In genomic region chr2:84959494-84960156, GRCh38 we compare ENCODE assay signal across 10 cellular contexts. TPM values are rescaled to one million over a fixed set of nuclear protein-coding genes. Genes with fewer than 3 reads are reported as not detected.
A peak's percentile ranks its signal among the peaks of the same experiment; 100 is the strongest.
DNase-seq lines count a peak whose midpoint lies in the region; ATAC-seq and TF ChIP-seq lines count a peak whose summit lies in the region.
"Had no signal": no experiment of that assay in that cellular context is flagged by ENCODE, and none has a peak within 500 bp of the region (broad histone marks: within the 10 kb centered on the region; RNA-seq: fewer than 3 reads in every experiment).

No MANE protein-coding gene starts in this region.

- no peak overlapping the region for H3K9ac ChIP-seq in BLaER1 treated with 17β-estradiol and CSF1 and Interleukin-3, amounts not matched to agents 10 nM and 100 nM

- H3K27me3 Mint-ChIP-seq in activated CD8-positive, alpha-beta T cell treated with anti-CD3 and anti-CD28 coated beads for 36 hours: no peaks in the 10 kb centered on the region
- H3K27me3 Mint-ChIP-seq in activated CD8-positive, alpha-beta memory T cell treated with anti-CD3 and anti-CD28 coated beads, Interleukin-2, amount 10 ng/mL, durations not matched to agents 7 days and 5 days: no peaks in the 10 kb centered on the region

- CTCF ChIA-PET in activated CD8-positive, alpha-beta T cell treated with anti-CD3 and anti-CD28 coated beads for 36 hours (lab: Charles Lee): interaction anchor here (0.7 to 0.8 kb wide), 2 partner anchors 55 to 259 kb away, joined by 3 read pairs; no protein-coding TSS in a partner anchor
- CTCF ChIA-PET in activated CD8-positive, alpha-beta memory T cell treated with anti-CD3 and anti-CD28 coated beads, Interleukin-2, amount 10 ng/mL, durations not matched to agents 7 days and 5 days (lab: Charles Lee): interaction anchor here (0.9 to 2.1 kb wide), 4 partner anchors 14 to 102 kb away, joined by 3 to 7 read pairs (median 4); no protein-coding TSS in a partner anchor

- peak overlapping the region; percentile 59 for H3K27ac Mint-ChIP-seq in activated CD8-positive, alpha-beta T cell treated with anti-CD3 and anti-CD28 coated beads for 36 hours
- no peak overlapping the region for H3K27ac Mint-ChIP-seq in activated CD8-positive, alpha-beta memory T cell treated with anti-CD3 and anti-CD28 coated beads, Interleukin-2, amount 10 ng/mL, durations not matched to agents 7 days and 5 days

- peaks cover 0 to 38% (median 16%) of the 10 kb centered on the region in 11 experiments; a peak in 12 of 22 replicates for H4K20me1 ChIP-seq in BLaER1 treated with 17β-estradiol and CSF1 and Interleukin-3, amounts not matched to agents 10 nM and 100 nM

- ATAC-seq in activated CD8-positive, alpha-beta T cell treated with anti-CD3 and anti-CD28 coated beads for 36 hours: no peak
- no peak for ATAC-seq in HG03108 (IDR thresholded peaks at IDR 0.05; ENCODE audit: unreplicated experiment)
- ATAC-seq in activated CD8-positive, alpha-beta memory T cell treated with anti-CD3 and anti-CD28 coated beads, Interleukin-2, amount 10 ng/mL, durations not matched to agents 7 days and 5 days: no peak

- peaks cover 29 to 50% (median 39%) of the 10 kb centered on the region in 10 experiments for H3K4me1 ChIP-seq in BLaER1 treated with 17β-estradiol and CSF1 and Interleukin-3, amounts not matched to agents 10 nM and 100 nM
- H3K4me1 ChIP-seq in HAP-1 (peaks cover 11% of the 10 kb centered on the region), BE2C (no peaks in the 10 kb centered on the region)

- DNase-seq in HAP-1 (ENCODE audit: low spot score in 2 of 2): peak; percentile 23 to 41
- DNase-seq in activated CD8-positive, alpha-beta T cell treated with anti-CD3 and anti-CD28 coated beads for 36 hours: no peak
- DNase-seq in iPS-NIHi7 (ENCODE audit: extremely low spot score): peak; percentile 56
- no peak for DNase-seq in BE2C
- DNase-seq in activated CD8-positive, alpha-beta memory T cell treated with anti-CD3 and anti-CD28 coated beads, Interleukin-2, amount 10 ng/mL, durations not matched to agents 7 days and 5 days: no peak
- DNase-seq in activated CD8-positive, alpha-beta memory T cell treated with anti-CD3 and anti-CD28 coated beads for 24 hours: no peak
- DNase-seq: substantia nigra had no signal

- peaks cover 39% of the 10 kb centered on the region for H3K36me3 Mint-ChIP-seq in activated CD8-positive, alpha-beta T cell treated with anti-CD3 and anti-CD28 coated beads for 36 hours (ENCODE audit: low read depth)
- H3K36me3 Mint-ChIP-seq in activated CD8-positive, alpha-beta memory T cell treated with anti-CD3 and anti-CD28 coated beads, Interleukin-2, amount 10 ng/mL, durations not matched to agents 7 days and 5 days: peaks cover 30% of the 10 kb centered on the region

- in situ Hi-C loops in HAP-1 (cut with MboI; ENCODE audit: low sequenced_read_pairs): no loop called here

- no peaks in the 10 kb centered on the region for H3K9me3 Mint-ChIP-seq in activated CD8-positive, alpha-beta T cell treated with anti-CD3 and anti-CD28 coated beads for 36 hours
- no peaks in the 10 kb centered on the region for H3K9me3 Mint-ChIP-seq in activated CD8-positive, alpha-beta memory T cell treated with anti-CD3 and anti-CD28 coated beads, Interleukin-2, amount 10 ng/mL, durations not matched to agents 7 days and 5 days (ENCODE audit: low read depth)

- TF ChIP-seq CTCF in activated CD8-positive, alpha-beta T cell treated with anti-CD3 and anti-CD28 coated beads for 36 hours (IDR thresholded peaks at IDR 0.05): no peak
- no peak for TF ChIP-seq CTCF in BE2C (IDR thresholded peaks at IDR 0.05; ENCODE audit: low read depth, low read length)

- peak overlapping the region; percentile 12 to 70 (median 54); a peak in 21 of 22 replicates for H3K4me2 ChIP-seq in BLaER1 treated with 17β-estradiol and CSF1 and Interleukin-3, amounts not matched to agents 10 nM and 100 nM

- H3K9me3 ChIP-seq in BLaER1 treated with 17β-estradiol and CSF1 and Interleukin-3, amounts not matched to agents 10 nM and 100 nM (replicated peaks in 1 of 11): no peaks in the 10 kb centered on the region
- H3K9me3 ChIP-seq in HAP-1: no peaks in the 10 kb centered on the region
- H3K9me3 ChIP-seq in BE2C: no peaks in the 10 kb centered on the region
- H3K9me3 ChIP-seq: esophagus muscularis mucosa had no signal

- POLR2A ChIA-PET in activated CD8-positive, alpha-beta T cell treated with anti-CD3 and anti-CD28 coated beads for 36 hours (lab: Charles Lee): interaction anchor here (1.0 to 2.5 kb wide), 5 partner anchors 9 to 20 kb away, joined by 4 to 8 read pairs (median 5); no protein-coding TSS in a partner anchor

- peaks cover 15 to 36% (median 24%) of the 10 kb centered on the region in 11 experiments; a peak in 21 of 22 replicates for H3K36me3 ChIP-seq in BLaER1 treated with 17β-estradiol and CSF1 and Interleukin-3, amounts not matched to agents 10 nM and 100 nM
- H3K36me3 ChIP-seq in HAP-1 (replicated peaks) (peaks cover 11% of the 10 kb centered on the region; the same call in 1 of the 2 replicates), BE2C (no peaks in the 10 kb centered on the region)
- H3K36me3 ChIP-seq: esophagus muscularis mucosa had no signal

- intact Hi-C loops in activated CD8-positive, alpha-beta T cell treated with anti-CD3 and anti-CD28 coated beads for 36 hours (cut with micrococcal nuclease): no loop called here

- peaks cover 26% of the 10 kb centered on the region for H3K4me1 Mint-ChIP-seq in activated CD8-positive, alpha-beta T cell treated with anti-CD3 and anti-CD28 coated beads for 36 hours (ENCODE audit: low read depth)
- H3K4me1 Mint-ChIP-seq in activated CD8-positive, alpha-beta memory T cell treated with anti-CD3 and anti-CD28 coated beads, Interleukin-2, amount 10 ng/mL, durations not matched to agents 7 days and 5 days: peaks cover 13% of the 10 kb centered on the region

- H3K4me3 Mint-ChIP-seq in activated CD8-positive, alpha-beta T cell treated with anti-CD3 and anti-CD28 coated beads for 36 hours: no peak overlapping the region
- no peak overlapping the region for H3K4me3 Mint-ChIP-seq in activated CD8-positive, alpha-beta memory T cell treated with anti-CD3 and anti-CD28 coated beads, Interleukin-2, amount 10 ng/mL, durations not matched to agents 7 days and 5 days

- no peaks in the 10 kb centered on the region for H3K27me3 ChIP-seq in BLaER1 treated with 17β-estradiol and CSF1 and Interleukin-3, amounts not matched to agents 10 nM and 100 nM
- H3K27me3 ChIP-seq in HAP-1 (ENCODE audit: low read depth): no peaks in the 10 kb centered on the region
- H3K27me3 ChIP-seq in BE2C: no peaks in the 10 kb centered on the region
- H3K27me3 ChIP-seq: esophagus muscularis mucosa had no signal

- no peak overlapping the region for H3K4me3 ChIP-seq in BLaER1 treated with 17β-estradiol and CSF1 and Interleukin-3, amounts not matched to agents 10 nM and 100 nM
- H3K4me3 ChIP-seq in HAP-1 (no peak overlapping the region), BE2C (ENCODE audit: low read depth, low read length) (no peak overlapping the region)
- H3K4me3 ChIP-seq: esophagus muscularis mucosa had no signal

- H3K27ac ChIP-seq in BLaER1 treated with 17β-estradiol and CSF1 and Interleukin-3, amounts not matched to agents 10 nM and 100 nM: 0 out of 22 replicates have a peak overlapping the region, but pooled peaks of 2 of the 11 experiments have one; percentile 7 to 17

RNA-seq across cellular contexts. Expression of gene KCMF1, which starts 11.3 kb away (rescaled TPM):
- total RNA-seq in activated CD8-positive, alpha-beta T cell treated with anti-CD3 and anti-CD28 coated beads for 36 hours: 100 to 1,000 TPM; 101 to 105 TPM
- 28.0 TPM for polyA plus RNA-seq in BE2C (2012; ENCODE audit: insufficient read depth, insufficient read length, low read depth)
- total RNA-seq in activated CD8-positive, alpha-beta memory T cell treated with anti-CD3 and anti-CD28 coated beads, Interleukin-2, amount 10 ng/mL, durations not matched to agents 7 days and 5 days: 10 to 100 TPM; 78.2 to 89.0 TPM

RNA-seq across cellular contexts. Expression of gene TMSB10, which starts 54.2 kb away (rescaled TPM):
- 1,000 to 10,000 TPM; 2,035 to 2,060 TPM for total RNA-seq in activated CD8-positive, alpha-beta T cell treated with anti-CD3 and anti-CD28 coated beads for 36 hours
- 925 TPM for polyA plus RNA-seq in BE2C (2012; ENCODE audit: insufficient read depth, insufficient read length, low read depth)
- total RNA-seq in activated CD8-positive, alpha-beta memory T cell treated with anti-CD3 and anti-CD28 coated beads, Interleukin-2, amount 10 ng/mL, durations not matched to agents 7 days and 5 days: 1,000 to 10,000 TPM; 3,578 to 3,807 TPM

Comparison
In these comparisons a context has a peak if more than half of its experiments do, and no peak if none do; other contexts are left out.
1. DNase-seq: peak in HAP-1 (2 of 2) and iPS-NIHi7 (single experiment); none in activated CD8-positive, alpha-beta T cell treated with anti-CD3 and anti-CD28 coated beads for 36 hours (single experiment), BE2C (single experiment), activated CD8-positive, alpha-beta memory T cell treated with anti-CD3 and anti-CD28 coated beads, Interleukin-2, amount 10 ng/mL, durations not matched to agents 7 days and 5 days (single experiment) and activated CD8-positive, alpha-beta memory T cell treated with anti-CD3 and anti-CD28 coated beads for 24 hours (single experiment).